8 cellular contexts compared by ENCODE assay signal in the genomic region with DNA sequence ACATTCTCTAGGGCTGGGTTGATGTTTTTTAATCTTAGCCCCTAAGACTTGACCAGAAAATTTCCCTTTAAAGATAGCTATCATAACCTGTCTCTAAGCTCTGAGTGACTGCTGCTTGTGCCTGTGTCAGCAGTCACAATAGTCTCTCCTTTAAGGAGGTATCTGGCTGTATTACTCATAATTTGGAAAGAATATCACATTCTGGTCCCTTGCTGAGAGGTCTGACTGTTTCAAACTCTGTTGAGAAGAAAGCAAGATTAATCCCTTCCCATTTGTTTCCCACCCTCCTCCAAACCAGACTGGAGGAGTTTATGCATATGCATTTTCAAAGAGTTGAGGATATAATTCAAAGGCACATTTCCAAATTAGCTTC. TPM values are rescaled to one million over a fixed set of nuclear protein-coding genes. Genes with fewer than 3 reads are reported as not detected.
DNase-seq lines count a peak whose midpoint lies in the region; ATAC-seq and TF ChIP-seq lines count a peak whose summit lies in the region.

No MANE protein-coding gene starts in this region.

- H3K9ac ChIP-seq in OCI-LY1 (ENCODE audit: low read length), result no peak overlapping the region

- no peaks in the 10 kb centered on the region for H3K36me3 ChIP-seq in OCI-LY1 (ENCODE audit: insufficient read depth, low read length)

- no peaks in the 10 kb centered on the region for H4K20me1 ChIP-seq in OCI-LY1 (ENCODE audit: insufficient read depth, low read length)

- H3K4me1 ChIP-seq in OCI-LY1 (ENCODE audit: insufficient read depth, low read length, severe bottlenecking), result peaks cover 6% of the 10 kb centered on the region

- no peaks in the 10 kb centered on the region for H3K79me2 ChIP-seq in OCI-LY1 (ENCODE audit: insufficient read depth, low read length)

- no peak overlapping the region for H2AFZ ChIP-seq in OCI-LY1 (ENCODE audit: low read length)

- H3K9me2 ChIP-seq in OCI-LY1 (ENCODE audit: low read depth, low read length), result no peaks in the 10 kb centered on the region

- TF ChIP-seq CTCF in OCI-LY1 (IDR thresholded peaks at IDR 0.05; ENCODE audit: low read length) (no peak), fibroblast of pulmonary artery (IDR thresholded peaks at IDR 0.05; ENCODE audit: low read length, missing control alignments) (no peak), retinal pigment epithelial cell (conservative IDR thresholded peaks at IDR 0.05; ENCODE audit: low read depth, low read length) (no peak)

- DNase-seq in fibroblast of pulmonary artery (ENCODE audit: low read depth) (no peak), retinal pigment epithelial cell (ENCODE audit: low read depth) (peak; percentile 49), SIG-M5 treated with dmso at 0.1 percent for 504 hours (lab: John Stamatoyannopoulos, UW; ENCODE audit: unreplicated experiment) (no peak)
- no peak for DNase-seq in effector CD4-positive, alpha-beta T cell

- H3K27me3 ChIP-seq in OCI-LY1 (ENCODE audit: insufficient read depth, low read length), result no peaks in the 10 kb centered on the region

- no peaks in the 10 kb centered on the region for H3K9me3 ChIP-seq in OCI-LY1 (ENCODE audit: low read length)

- ATAC-seq in GM18511 (IDR thresholded peaks at IDR 0.05; ENCODE audit: unreplicated experiment), result peak; percentile 31
- no peak for ATAC-seq in esophagus mucosa
- ATAC-seq in HG03432 (IDR thresholded peaks at IDR 0.05; ENCODE audit: unreplicated experiment), result no peak

- H3K4me3 ChIP-seq in OCI-LY1 (ENCODE audit: low read depth, low read length, poor library complexity, severe bottlenecking) (no peak overlapping the region), fibroblast of pulmonary artery (replicated peaks; ENCODE audit: low read depth, low read length) (peak overlapping the region; percentile 66), retinal pigment epithelial cell (ENCODE audit: low read length) (peak overlapping the region; percentile 74)

- H3F3A ChIP-seq in OCI-LY1 (ENCODE audit: insufficient read depth, low read length), result no peaks in the 10 kb centered on the region

- H3K27ac ChIP-seq in OCI-LY1 (ENCODE audit: low read depth, low read length, poor library complexity, severe bottlenecking), result no peak overlapping the region

- peak overlapping the region; percentile 59 for H3K4me2 ChIP-seq in OCI-LY1 (ENCODE audit: low read length)

RNA-seq across cellular contexts. Expression of gene HTR2A, which starts 2.3 kb away (rescaled TPM):
- 0.08 TPM for total RNA-seq in esophagus mucosa
